ENCODE assay signal across 20 cellular contexts in the genomic region with DNA sequence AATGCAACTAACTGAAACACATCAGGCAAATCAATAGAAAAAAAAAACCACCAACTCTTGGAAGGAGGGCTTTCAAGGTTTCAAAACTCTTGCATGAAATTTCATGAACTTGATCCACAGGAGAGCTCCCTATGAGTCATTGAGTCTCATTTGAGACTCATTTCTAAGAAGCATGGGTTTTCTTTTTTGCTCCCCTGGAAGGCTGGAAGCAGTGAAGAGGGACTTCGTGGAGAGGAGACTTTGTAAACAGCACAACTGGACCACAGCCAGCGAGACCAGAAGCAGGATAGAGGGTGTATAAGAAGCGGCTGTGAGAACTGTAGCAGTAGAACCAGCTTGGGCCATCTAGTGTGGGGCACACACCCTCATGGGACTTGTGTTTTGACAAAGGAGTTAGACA.
DNase-seq lines count a peak whose midpoint lies in the region; ATAC-seq and TF ChIP-seq lines count a peak whose summit lies in the region.
"Had no signal": no experiment of that assay in that cellular context is flagged by ENCODE, and none has a peak within 500 bp of the region (broad histone marks: within the 10 kb centered on the region; RNA-seq: fewer than 3 reads in every experiment).

No MANE protein-coding gene starts in this region.

- no peaks in the 10 kb centered on the region for H3K36me3 ChIP-seq in HEK293 (ENCODE audit: control insufficient read depth in 2 of 2, insufficient read depth in 1 of 2, low read length in 2 of 2)
- H3K36me3 ChIP-seq: BE2C, upper lobe of left lung had no signal

- in situ Hi-C loops in KBM-7 (cut with MboI; ENCODE audit: low pct_unique_long_range_greater_than_20kb, low sequenced_read_pairs): no loop called here

- no peak overlapping the region for H3K4me3 ChIP-seq in HEK293 (ENCODE audit: low read depth, low read length)
- H3K4me3 ChIP-seq: dorsolateral prefrontal cortex, smooth muscle cell, upper lobe of left lung had no signal

- ATAC-seq in HG02678 (IDR thresholded peaks at IDR 0.05; ENCODE audit: unreplicated experiment): no peak
- ATAC-seq in HG03442 (IDR thresholded peaks at IDR 0.05; ENCODE audit: unreplicated experiment): no peak

- CTCF ChIA-PET in HEK293 (lab: Yijun Ruan, JAX): no interaction called here

- POLR2A ChIA-PET in HEK293 (lab: Yijun Ruan, JAX): no interaction called here

- no peaks in the 10 kb centered on the region for H3K4me1 ChIP-seq in HEK293 (ENCODE audit: control insufficient read depth, insufficient read depth, low read length)
- H3K4me1 ChIP-seq: BE2C, upper lobe of left lung had no signal

- no peak overlapping the region for H3K27ac ChIP-seq in HEK293 (ENCODE audit: extremely low read depth, low read depth, low read length)
- H3K27ac ChIP-seq: dorsolateral prefrontal cortex, HL-60, upper lobe of left lung had no signal

- DNase-seq in NCI-H2196 (lab: John Stamatoyannopoulos, UW; ENCODE audit: unreplicated experiment) (peak; percentile 14), NCI-H2196 treated with DMSO at 0.1 percent for 48 hours (lab: John Stamatoyannopoulos, UW; ENCODE audit: unreplicated experiment) (no peak), SIG-M5 (lab: John Stamatoyannopoulos, UW) (peak; percentile 57), KBM-7 (no peak)
- peak; percentile 29 for DNase-seq in stimulated activated CD8-positive, alpha-beta memory T cell treated with anti-CD3 and anti-CD28 coated beads, Interleukin-4, amount 100 ng/mL, for 48 hours
- DNase-seq: activated CD8-positive, alpha-beta memory T cell treated with anti-CD3 and anti-CD28 coated beads, Interleukin-2, amount 50 U/mL, for 48 hours; aorta; BE2C; central memory CD4-positive, alpha-beta T cell; dorsolateral prefrontal cortex; foreskin fibroblast; NCI-H187; stimulated activated CD4-positive, alpha-beta T cell treated with anti-CD3 and anti-CD28 coated beads, Interleukin-2, amount 100 ng/mL, for 48 hours; SW 1271; upper lobe of left lung had no signal

- H3K9me3 ChIP-seq in HEK293 (ENCODE audit: control insufficient read depth, insufficient read depth, low read depth, low read length): no peaks in the 10 kb centered on the region
- H3K9me3 ChIP-seq: BE2C, upper lobe of left lung had no signal

- no peak for TF ChIP-seq CTCF in HEK293 (tag by site-specific recombination; IDR thresholded peaks at IDR 0.05)

TF ChIP-seq in HEK293, 187 proteins besides CTCF, POLR2A, EP300 and RAD21:
- no peak for TF ChIP-seq ZNF548 (tag by site-specific recombination; IDR thresholded peaks at IDR 0.05)
- TF ChIP-seq ZNF266 (tag by site-specific recombination; IDR thresholded peaks at IDR 0.05; ENCODE audit: low read depth): no peak
- TF ChIP-seq ZBTB17 (tag by site-specific recombination; IDR thresholded peaks at IDR 0.05): no peak
- no peak for TF ChIP-seq PRDM1 (tag by site-specific recombination; IDR thresholded peaks at IDR 0.05)
- no peak for TF ChIP-seq ZSCAN4 (tag by site-specific recombination; IDR thresholded peaks at IDR 0.05)
- no peak for TF ChIP-seq ATF2 (tag by site-specific recombination; IDR thresholded peaks at IDR 0.05; ENCODE audit: low read depth)
- TF ChIP-seq ZNF639 (tag by site-specific recombination; IDR thresholded peaks at IDR 0.05): no peak
- peak; percentile 97 for TF ChIP-seq GLIS1 (tag by site-specific recombination; IDR thresholded peaks at IDR 0.05)
- TF ChIP-seq ZNF560 (tag by site-specific recombination; IDR thresholded peaks at IDR 0.05; ENCODE audit: borderline replicate concordance): no peak
- no peak for TF ChIP-seq HIC1 (tag by site-specific recombination; IDR thresholded peaks at IDR 0.05)
- TF ChIP-seq BCL11A (tag by site-specific recombination; IDR thresholded peaks at IDR 0.05; ENCODE audit: low read depth): no peak
- TF ChIP-seq ZIC2 (tag by site-specific recombination; IDR thresholded peaks at IDR 0.05): peak; percentile 71
- peak; percentile 78 for TF ChIP-seq ZNF660 (tag by site-specific recombination; IDR thresholded peaks at IDR 0.05)
- no peak for TF ChIP-seq ZNF76 (tag by site-specific recombination; IDR thresholded peaks at IDR 0.05; ENCODE audit: borderline replicate concordance, low read depth)

Comparison
In these comparisons a context has a peak if more than half of its experiments do, and no peak if none do; other contexts are left out.
1. DNase-seq: peak in NCI-H2196 (single experiment), SIG-M5 (single experiment) and stimulated activated CD8-positive, alpha-beta memory T cell treated with anti-CD3 and anti-CD28 coated beads, Interleukin-4, amount 100 ng/mL, for 48 hours (single experiment); none in NCI-H2196 treated with DMSO at 0.1 percent for 48 hours (single experiment) and KBM-7 (single experiment).